In genomic region chr11:210803-211180, GRCh38 we compare ENCODE assay signal across 8 cellular contexts. TPM values are rescaled to one million over a fixed set of nuclear protein-coding genes. Genes with fewer than 3 reads are reported as not detected.
DNase-seq lines count a peak whose midpoint lies in the region; ATAC-seq and TF ChIP-seq lines count a peak whose summit lies in the region.
"Had no signal": no experiment of that assay in that cellular context is flagged by ENCODE, and none has a peak within 500 bp of the region (broad histone marks: within the 10 kb centered on the region; RNA-seq: fewer than 3 reads in every experiment).

No MANE protein-coding gene starts in this region.

- intact Hi-C loops in activated CD8-positive, alpha-beta T cell treated with anti-CD3 and anti-CD28 coated beads for 36 hours (cut with micrococcal nuclease) = no loop called here

- H3K9me3 ChIP-seq in CD8-positive, alpha-beta memory T cell (ENCODE audit: low read length) = no peaks in the 10 kb centered on the region

- no peak for DNase-seq in CD8-positive, alpha-beta memory T cell
- DNase-seq in activated CD8-positive, alpha-beta T cell treated with anti-CD3 and anti-CD28 coated beads for 36 hours = no peak
- DNase-seq in mesothelial cell of epicardium (ENCODE audit: low spot score in 2 of 2, unreplicated experiment in 2 of 2) = no peak
- DNase-seq in Kasumi-1 (lab: John Stamatoyannopoulos, UW) = no peak
- DNase-seq in UCSD-AML1 (lab: John Stamatoyannopoulos, UW; ENCODE audit: unreplicated experiment) = no peak

- POLR2A ChIA-PET in CD8-positive, alpha-beta memory T cell (lab: Charles Lee) = no interaction called here
- POLR2A ChIA-PET in activated CD8-positive, alpha-beta T cell treated with anti-CD3 and anti-CD28 coated beads for 36 hours (lab: Charles Lee) = no interaction called here

- peaks cover 21 to 42% (median 30%) of the 10 kb centered on the region in 3 donors for H3K4me1 Mint-ChIP-seq in CD8-positive, alpha-beta memory T cell
- peaks cover 25% of the 10 kb centered on the region for H3K4me1 Mint-ChIP-seq in activated CD8-positive, alpha-beta T cell treated with anti-CD3 and anti-CD28 coated beads for 36 hours (ENCODE audit: low read depth)
- H3K4me1 Mint-ChIP-seq in mesothelial cell of epicardium = peaks cover 23% of the 10 kb centered on the region

- H3K9me3 Mint-ChIP-seq in CD8-positive, alpha-beta memory T cell = peaks cover 0 to 3% (median 0%) of the 10 kb centered on the region in 5 donors
- H3K9me3 Mint-ChIP-seq in activated CD8-positive, alpha-beta T cell treated with anti-CD3 and anti-CD28 coated beads for 36 hours = no peaks in the 10 kb centered on the region
- no peaks in the 10 kb centered on the region for H3K9me3 Mint-ChIP-seq in mesothelial cell of epicardium

- H3K27me3 ChIP-seq in CD8-positive, alpha-beta memory T cell (ENCODE audit: insufficient read depth, low read length, poor library complexity, severe bottlenecking) = no peaks in the 10 kb centered on the region

- peak overlapping the region in 6 of 7 donors; percentile 26 to 86 (median 45) for H3K4me3 Mint-ChIP-seq in CD8-positive, alpha-beta memory T cell
- H3K4me3 Mint-ChIP-seq in activated CD8-positive, alpha-beta T cell treated with anti-CD3 and anti-CD28 coated beads for 36 hours = peak overlapping the region; percentile 96
- peak overlapping the region; percentile 40 for H3K4me3 Mint-ChIP-seq in mesothelial cell of epicardium

- H3K4me3 ChIP-seq in CD8-positive, alpha-beta memory T cell (ENCODE audit: low read length) = no peak overlapping the region

- peaks cover 0 to 8% of the 10 kb centered on the region in 2 donors for H3K27me3 Mint-ChIP-seq in CD8-positive, alpha-beta memory T cell
- H3K27me3 Mint-ChIP-seq in activated CD8-positive, alpha-beta T cell treated with anti-CD3 and anti-CD28 coated beads for 36 hours = no peaks in the 10 kb centered on the region
- no peaks in the 10 kb centered on the region for H3K27me3 Mint-ChIP-seq in mesothelial cell of epicardium (ENCODE audit: low read depth)

- peak overlapping the region in 7 of 8 donors; percentile 38 to 100 (median 78) for H3K27ac Mint-ChIP-seq in CD8-positive, alpha-beta memory T cell
- H3K27ac Mint-ChIP-seq in activated CD8-positive, alpha-beta T cell treated with anti-CD3 and anti-CD28 coated beads for 36 hours = peak overlapping the region; percentile 87
- H3K27ac Mint-ChIP-seq in mesothelial cell of epicardium = peak overlapping the region; percentile 93

- no peak for ATAC-seq in activated CD8-positive, alpha-beta T cell treated with anti-CD3 and anti-CD28 coated beads for 36 hours
- no peak for ATAC-seq in GM21423 (IDR thresholded peaks at IDR 0.05; ENCODE audit: unreplicated experiment)

- TF ChIP-seq CTCF in activated CD8-positive, alpha-beta T cell treated with anti-CD3 and anti-CD28 coated beads for 36 hours (IDR thresholded peaks at IDR 0.05) = no peak
- no peak for TF ChIP-seq CTCF in mesothelial cell of epicardium (IDR thresholded peaks at IDR 0.05; ENCODE audit: unreplicated experiment)

- H3K36me3 ChIP-seq in CD8-positive, alpha-beta memory T cell (ENCODE audit: insufficient read depth, low read length) = peaks cover 57% of the 10 kb centered on the region

- no peak overlapping the region for H3K27ac ChIP-seq in CD8-positive, alpha-beta memory T cell (ENCODE audit: low read depth, low read length)

- peaks cover 0 to 84% (median 5%) of the 10 kb centered on the region in 3 donors for H3K36me3 Mint-ChIP-seq in CD8-positive, alpha-beta memory T cell
- peaks cover 62% of the 10 kb centered on the region for H3K36me3 Mint-ChIP-seq in activated CD8-positive, alpha-beta T cell treated with anti-CD3 and anti-CD28 coated beads for 36 hours (ENCODE audit: low read depth)
- peaks cover 20% of the 10 kb centered on the region for H3K36me3 Mint-ChIP-seq in mesothelial cell of epicardium

- H3K4me1 ChIP-seq in CD8-positive, alpha-beta memory T cell (ENCODE audit: insufficient read depth, low read length) = peaks cover 27% of the 10 kb centered on the region

- CTCF ChIA-PET in CD8-positive, alpha-beta memory T cell (lab: Charles Lee) = no interaction called here
- CTCF ChIA-PET in activated CD8-positive, alpha-beta T cell treated with anti-CD3 and anti-CD28 coated beads for 36 hours (lab: Charles Lee) = no interaction called here

RNA-seq across cellular contexts. Expression of gene RIC8A, which starts 3.3 kb away (rescaled TPM):
- 100 to 1,000 TPM; 137 to 139 TPM for total RNA-seq in CD8-positive, alpha-beta memory T cell
- 103 TPM for polyA plus RNA-seq in CD8-positive, alpha-beta memory T cell
- total RNA-seq in activated CD8-positive, alpha-beta T cell treated with anti-CD3 and anti-CD28 coated beads for 36 hours = 100 to 1,000 TPM in 1 of 2 experiments, 10 to 100 TPM in 1; 96.5 to 108 TPM
- 85.2 to 100.0 TPM (median 91.8 TPM) in 3 replicates for total RNA-seq in mesothelial cell of epicardium

RNA-seq across cellular contexts. Expression of gene BET1L, which starts 3.6 kb away (rescaled TPM):
- total RNA-seq in CD8-positive, alpha-beta memory T cell = 10 to 100 TPM; 36.1 to 38.5 TPM
- polyA plus RNA-seq in CD8-positive, alpha-beta memory T cell = 60.4 TPM
- 10 to 100 TPM; 58.4 to 68.9 TPM for total RNA-seq in activated CD8-positive, alpha-beta T cell treated with anti-CD3 and anti-CD28 coated beads for 36 hours
- total RNA-seq in mesothelial cell of epicardium = 64.3 to 68.2 TPM (median 65.5 TPM) in 3 replicates

RNA-seq across cellular contexts. Expression of gene SCGB1C1, which starts 17.9 kb away (rescaled TPM):
- total RNA-seq in CD8-positive, alpha-beta memory T cell = not detected
- not detected for polyA plus RNA-seq in CD8-positive, alpha-beta memory T cell
- total RNA-seq in activated CD8-positive, alpha-beta T cell treated with anti-CD3 and anti-CD28 coated beads for 36 hours = not detected
- total RNA-seq in mesothelial cell of epicardium = not detected in 3 replicates
- total RNA-seq: LHCN-M2, urinary bladder had no signal
- polyA plus RNA-seq: urinary bladder had no signal

RNA-seq across cellular contexts. Expression of gene SIRT3, which starts 25.4 kb away (rescaled TPM):
- total RNA-seq in CD8-positive, alpha-beta memory T cell = 10 to 100 TPM; 13.6 to 14.8 TPM
- polyA plus RNA-seq in CD8-positive, alpha-beta memory T cell = 12.2 TPM
- 10 to 100 TPM; 27.7 to 32.1 TPM for total RNA-seq in activated CD8-positive, alpha-beta T cell treated with anti-CD3 and anti-CD28 coated beads for 36 hours
- 33.2 to 33.7 TPM (median 33.3 TPM) in 3 replicates for total RNA-seq in mesothelial cell of epicardium

RNA-seq across cellular contexts. Expression of gene PSMD13, which starts 26.0 kb away (rescaled TPM):
- 100 to 1,000 TPM; 235 to 237 TPM for total RNA-seq in CD8-positive, alpha-beta memory T cell
- 218 TPM for polyA plus RNA-seq in CD8-positive, alpha-beta memory T cell
- 100 to 1,000 TPM; 220 to 228 TPM for total RNA-seq in activated CD8-positive, alpha-beta T cell treated with anti-CD3 and anti-CD28 coated beads for 36 hours
- total RNA-seq in mesothelial cell of epicardium = 93.0 to 96.2 TPM (median 93.9 TPM) in 3 replicates

Comparison
In these comparisons a context has a peak if more than half of its experiments do, and no peak if none do; other contexts are left out.
1. H3K4me3 Mint-ChIP-seq: peak in every context shown above with its lines; median percentile 96 in activated CD8-positive, alpha-beta T cell treated with anti-CD3 and anti-CD28 coated beads for 36 hours; 45 in CD8-positive, alpha-beta memory T cell; 40 in mesothelial cell of epicardium.